Comparison of ENCODE assay signal across 9 cellular contexts in the genomic region with DNA sequence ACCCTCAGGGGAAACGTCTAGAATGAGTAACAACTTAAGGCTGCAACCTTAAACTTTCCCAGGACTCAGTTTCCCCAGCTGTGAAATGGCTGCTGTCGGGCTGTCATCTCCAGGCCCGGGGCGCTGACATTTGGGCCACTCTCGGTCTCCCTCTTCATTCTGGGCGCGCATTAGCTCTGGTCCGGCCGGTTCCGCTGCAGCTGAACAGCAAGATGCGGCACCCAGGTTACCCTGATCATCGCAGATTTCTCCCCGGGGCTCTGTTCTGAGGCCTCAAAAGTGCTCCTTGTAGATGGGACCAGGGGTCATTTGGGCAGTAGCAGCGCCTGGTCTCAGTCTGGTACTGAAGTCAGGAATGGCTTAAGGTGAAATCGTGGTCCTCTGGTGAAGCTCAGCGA. TPM values are rescaled to one million over a fixed set of nuclear protein-coding genes. Genes with fewer than 3 reads are reported as not detected.
DNase-seq lines count a peak whose midpoint lies in the region; ATAC-seq and TF ChIP-seq lines count a peak whose summit lies in the region.
"Had no signal": no experiment of that assay in that cellular context is flagged by ENCODE, and none has a peak within 500 bp of the region (broad histone marks: within the 10 kb centered on the region; RNA-seq: fewer than 3 reads in every experiment).

No MANE protein-coding gene starts in this region.

- 77 to 79% methylated on average over 16 of the region's 16 CpGs for WGBS in ectodermal cell, 2 experiments

- H3K27me3 ChIP-seq in CD8-positive, alpha-beta memory T cell (ENCODE audit: insufficient read depth, low read length, poor library complexity, severe bottlenecking), result peaks cover 3% of the 10 kb centered on the region
- H3K27me3 ChIP-seq in MG63, result no peaks in the 10 kb centered on the region
- peaks cover 20% of the 10 kb centered on the region for H3K27me3 ChIP-seq in ectodermal cell (ENCODE audit: control insufficient read depth, insufficient read depth, low read length, poor library complexity, severe bottlenecking)
- H3K27me3 ChIP-seq: SJSA1 had no signal

- peak overlapping the region in 3 of 8 donors; percentile 17 to 72 (median 60) for H3K27ac Mint-ChIP-seq in CD8-positive, alpha-beta memory T cell
- H3K27ac Mint-ChIP-seq in neural crest cell (ENCODE audit: unreplicated experiment), result no peak overlapping the region

- H3K4me1 ChIP-seq in CD8-positive, alpha-beta memory T cell (ENCODE audit: insufficient read depth, low read length), result peaks cover 15% of the 10 kb centered on the region
- H3K4me1 ChIP-seq in ectodermal cell (ENCODE audit: control insufficient read depth, insufficient read depth, low read length), result peaks cover 6% of the 10 kb centered on the region

- peaks cover 8 to 12% (median 12%) of the 10 kb centered on the region in 3 donors for H3K4me1 Mint-ChIP-seq in CD8-positive, alpha-beta memory T cell
- H3K4me1 Mint-ChIP-seq in neural crest cell, result peaks cover 13% of the 10 kb centered on the region

- H3K27ac ChIP-seq in CD8-positive, alpha-beta memory T cell (ENCODE audit: low read depth, low read length), result no peak overlapping the region
- H3K27ac ChIP-seq in ectodermal cell (ENCODE audit: insufficient read depth, low read depth, low read length, poor library complexity, severe bottlenecking), result no peak overlapping the region
- H3K27ac ChIP-seq: SJSA1 had no signal

- H3K27me3 Mint-ChIP-seq in CD8-positive, alpha-beta memory T cell, result peaks cover 13 to 20% of the 10 kb centered on the region in 2 donors
- peaks cover 13% of the 10 kb centered on the region for H3K27me3 Mint-ChIP-seq in neural crest cell (ENCODE audit: low read depth)

- POLR2A ChIA-PET in CD8-positive, alpha-beta memory T cell (lab: Charles Lee), result no interaction called here

- H3K9me3 Mint-ChIP-seq in CD8-positive, alpha-beta memory T cell, result peaks cover 0 to 13% (median 3%) of the 10 kb centered on the region in 5 donors
- H3K9me3 Mint-ChIP-seq in neural crest cell, result no peaks in the 10 kb centered on the region

- no peaks in the 10 kb centered on the region for H3K36me3 ChIP-seq in CD8-positive, alpha-beta memory T cell (ENCODE audit: insufficient read depth, low read length)
- no peaks in the 10 kb centered on the region for H3K36me3 ChIP-seq in MG63
- H3K36me3 ChIP-seq in ectodermal cell (ENCODE audit: control insufficient read depth, insufficient read depth, low read length), result no peaks in the 10 kb centered on the region
- H3K36me3 ChIP-seq: SJSA1 had no signal

- CTCF ChIA-PET in CD8-positive, alpha-beta memory T cell (lab: Charles Lee), result interaction anchor here (0.9 to 1.4 kb wide), 2 partner anchors 25 to 34 kb away, joined by 3 to 4 read pairs; no protein-coding TSS in a partner anchor

- no peaks in the 10 kb centered on the region for H3K9me3 ChIP-seq in CD8-positive, alpha-beta memory T cell (ENCODE audit: low read length)
- H3K9me3 ChIP-seq in MG63 (0 out of 2 replicates have a peak, but pooled peaks cover 2% of the 10 kb centered on the region), ectodermal cell (ENCODE audit: control insufficient read depth, low read length) (no peaks in the 10 kb centered on the region)
- H3K9me3 ChIP-seq: SJSA1 had no signal

- no peak for ATAC-seq in HG03439 (IDR thresholded peaks at IDR 0.05; ENCODE audit: unreplicated experiment)

- no peak for TF ChIP-seq CTCF in neural crest cell (conservative IDR thresholded peaks at IDR 0.05)

- DNase-seq in CD8-positive, alpha-beta memory T cell, result no peak
- DNase-seq in MG63 (no peak), neural crest cell (ENCODE audit: low read depth, low spot score) (no peak), COLO829 (ENCODE audit: low spot score) (no peak), NCI-H2029 treated with DMSO at 0.1 percent for 48 hours (lab: John Stamatoyannopoulos, UW) (no peak), NCI-H345 (lab: John Stamatoyannopoulos, UW) (no peak)

- H3K36me3 Mint-ChIP-seq in CD8-positive, alpha-beta memory T cell, result peaks cover 0 to 9% (median 2%) of the 10 kb centered on the region in 3 donors
- H3K36me3 Mint-ChIP-seq in neural crest cell (ENCODE audit: low read depth), result peaks cover 12% of the 10 kb centered on the region

- H3K4me3 Mint-ChIP-seq in CD8-positive, alpha-beta memory T cell, result peak overlapping the region; percentile 78 to 91 (median 85)
- H3K4me3 Mint-ChIP-seq in neural crest cell, result peak overlapping the region; percentile 97

- peak overlapping the region; percentile 47 for H3K4me3 ChIP-seq in CD8-positive, alpha-beta memory T cell (ENCODE audit: low read length)
- H3K4me3 ChIP-seq in MG63, result peak overlapping the region; percentile 54
- H3K4me3 ChIP-seq in ectodermal cell (ENCODE audit: insufficient read depth, low read depth, low read length), result peak overlapping the region; percentile 67

RNA-seq across cellular contexts. Expression of a gene that starts 0.9 kb away (rescaled TPM):
- total RNA-seq in CD8-positive, alpha-beta memory T cell, result 1 to 10 TPM; 2.5 to 3.0 TPM
- polyA plus RNA-seq in CD8-positive, alpha-beta memory T cell, result 3.3 TPM
- total RNA-seq in MG63 (2014; rRNA removed; shearing (Covaris generic); ENCODE audit: low replicate concordance), result 1.8 and 2.4 TPM in 2 replicates
- 43.6 TPM for polyA plus RNA-seq in ectodermal cell (2013, experiment 1 of 4)
- 39.5 TPM for polyA plus RNA-seq in ectodermal cell (2013, experiment 2 of 4)
- polyA plus RNA-seq in ectodermal cell (2013, experiment 3 of 4), result 31.9 TPM
- 33.7 TPM for polyA plus RNA-seq in ectodermal cell (2013, experiment 4 of 4)
- total RNA-seq in neural crest cell, result 57.4 and 60.1 TPM in 2 replicates

RNA-seq across cellular contexts. Expression of a gene that starts 57.8 kb away (rescaled TPM):
- 10 to 100 TPM; 32.1 to 33.9 TPM for total RNA-seq in CD8-positive, alpha-beta memory T cell
- 18.3 TPM for polyA plus RNA-seq in CD8-positive, alpha-beta memory T cell
- 3.5 and 4.0 TPM in 2 replicates for total RNA-seq in MG63 (2014; rRNA removed; shearing (Covaris generic); ENCODE audit: low replicate concordance)
- polyA plus RNA-seq in ectodermal cell (2013, experiment 1 of 4), result 15.6 TPM
- polyA plus RNA-seq in ectodermal cell (2013, experiment 2 of 4), result 16.9 TPM
- 12.9 TPM for polyA plus RNA-seq in ectodermal cell (2013, experiment 3 of 4)
- 17.3 TPM for polyA plus RNA-seq in ectodermal cell (2013, experiment 4 of 4)
- total RNA-seq in neural crest cell, result 39.8 and 44.5 TPM in 2 replicates

Comparison
In these comparisons a context has a peak if more than half of its experiments do, and no peak if none do; other contexts are left out.
1. RNA of a gene that starts 0.9 kb away (total RNA-seq): 57.4 to 60.1 TPM in neural crest cell; 2.5 to 3.0 TPM in CD8-positive, alpha-beta memory T cell and 1.8 to 2.4 TPM in MG63; every median in the first group is over 10 times any median in the second.
2. Peak in every context shown above with its lines, with median percentiles within 50 percentile points of each other: H3K4me3 ChIP-seq.